ENCODE assay signal across 8 cellular contexts in the genomic region with DNA sequence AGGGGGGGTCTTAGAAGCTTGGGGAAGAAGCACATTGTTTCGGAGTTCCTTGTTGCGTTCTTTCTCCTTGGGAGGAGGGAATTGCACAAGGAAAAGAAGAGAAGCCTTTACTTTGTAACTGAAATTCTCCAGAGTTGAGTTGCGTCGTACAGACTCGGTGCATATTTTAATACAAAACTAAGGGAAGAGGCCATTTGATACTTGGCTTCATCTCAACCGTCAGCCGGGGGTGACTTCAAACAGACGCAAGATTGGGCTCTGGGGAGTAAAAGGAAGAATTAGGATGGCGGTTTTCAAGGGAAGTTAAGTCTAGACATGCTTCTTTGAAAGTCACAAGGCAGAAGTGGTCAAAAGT. TPM values are rescaled to one million over a fixed set of nuclear protein-coding genes. Genes with fewer than 3 reads are reported as not detected.
A peak's percentile ranks its signal among the peaks of the same experiment; 100 is the strongest.
DNase-seq lines count a peak whose midpoint lies in the region; ATAC-seq and TF ChIP-seq lines count a peak whose summit lies in the region.

No MANE protein-coding gene starts in this region.

- peaks cover 17% of the 10 kb centered on the region for H3K4me1 Mint-ChIP-seq in neural progenitor cell

- H3K9me3 ChIP-seq in NT2/D1 (ENCODE audit: insufficient read depth, low read length): no peaks in the 10 kb centered on the region
- H3K9me3 ChIP-seq in neural progenitor cell (ENCODE audit: low read depth): no peaks in the 10 kb centered on the region

- H3F3A ChIP-seq in neural progenitor cell (ENCODE audit: low read depth): peaks cover 23% of the 10 kb centered on the region

- H3K9ac ChIP-seq in NT2/D1 (ENCODE audit: insufficient read length, low read depth): peak overlapping the region; percentile 79
- H3K9ac ChIP-seq in neural progenitor cell: no peak overlapping the region

- POLR2A ChIA-PET in BJ (lab: Charles Lee): no interaction called here

- H3K36me3 ChIP-seq in BJ (ENCODE audit: control insufficient read depth, insufficient read depth, low read length) (no peaks in the 10 kb centered on the region), NT2/D1 (ENCODE audit: insufficient read depth, insufficient read length, low read length) (no peaks in the 10 kb centered on the region), neural progenitor cell (no peaks in the 10 kb centered on the region)

- H3K27ac ChIP-seq in neural progenitor cell: no peak overlapping the region

- H3K27ac Mint-ChIP-seq in neural progenitor cell: no peak overlapping the region

- H2AFZ ChIP-seq in neural progenitor cell (replicated peaks): peak overlapping the region; percentile 71

- no peak for ATAC-seq in HG03045 (IDR thresholded peaks at IDR 0.05; ENCODE audit: unreplicated experiment)

- no peaks in the 10 kb centered on the region for H3K9me3 Mint-ChIP-seq in neural progenitor cell

- H3K4me2 ChIP-seq in neural progenitor cell: peak overlapping the region; percentile 96

- no peaks in the 10 kb centered on the region for H3K36me3 Mint-ChIP-seq in neural progenitor cell

- H3K4me3 ChIP-seq in BJ (ENCODE audit: low read depth, low read length) (peak overlapping the region; percentile 53), NT2/D1 (ENCODE audit: insufficient read length, low read depth) (peak overlapping the region; percentile 64), epithelial cell of proximal tubule (ENCODE audit: low read depth, low read length) (peak overlapping the region; percentile 69), neural progenitor cell (peak overlapping the region; percentile 58)

- peaks cover 7% of the 10 kb centered on the region for H3K27me3 ChIP-seq in BJ (ENCODE audit: control insufficient read depth, insufficient read depth, low read length)
- peaks cover 73% of the 10 kb centered on the region for H3K27me3 ChIP-seq in NT2/D1 (ENCODE audit: insufficient read depth, insufficient read length)
- H3K27me3 ChIP-seq in neural progenitor cell: peaks cover 57% of the 10 kb centered on the region

- H3K79me2 ChIP-seq in neural progenitor cell (ENCODE audit: low read depth): no peaks in the 10 kb centered on the region

- DNase-seq in BJ (ENCODE audit: low read depth) (no peak), NT2/D1 (ENCODE audit: low read depth, low spot score) (no peak), epithelial cell of proximal tubule (ENCODE audit: low read depth) (peak; percentile 25), neural progenitor cell (ENCODE audit: low spot score) (no peak), OCI-M2 (lab: John Stamatoyannopoulos, UW; ENCODE audit: unreplicated experiment) (no peak), NCI-H2081 treated with DMSO at 0.1 percent for 48 hours (lab: John Stamatoyannopoulos, UW) (no peak), activated gamma-delta T cell treated with Interleukin-2 at 50 U/mL for 16 hours (no peak)

- H3K4me1 ChIP-seq in NT2/D1 (ENCODE audit: insufficient read depth, insufficient read length) (peaks cover 3% of the 10 kb centered on the region), neural progenitor cell (peaks cover 9% of the 10 kb centered on the region)

- CTCF ChIA-PET in BJ (lab: Yijun Ruan, JAX): interaction anchor here (1.7 kb wide), 1 partner anchor 24 kb away, joined by 5 read pairs; no protein-coding TSS in a partner anchor

- H4K20me1 ChIP-seq in neural progenitor cell (ENCODE audit: low read depth): no peaks in the 10 kb centered on the region

- no peak for TF ChIP-seq CTCF in BJ (IDR thresholded peaks at IDR 0.05; ENCODE audit: insufficient read depth, low read depth, low read length)
- no peak for TF ChIP-seq CTCF in epithelial cell of proximal tubule (conservative IDR thresholded peaks at IDR 0.05; ENCODE audit: low read depth, low read length)
- TF ChIP-seq CTCF in neural progenitor cell (IDR thresholded peaks at IDR 0.05): no peak

- H3K4me3 Mint-ChIP-seq in neural progenitor cell: peak overlapping the region; percentile 94

- peaks cover 37% of the 10 kb centered on the region for H3K27me3 Mint-ChIP-seq in neural progenitor cell (ENCODE audit: insufficient read depth, low read depth)

RNA-seq across cellular contexts. Expression of gene PRR15, which starts 1.5 kb away (rescaled TPM):
- polyA plus RNA-seq in BJ (2011; rRNA removed): 0.11 and 0.63 TPM in 2 replicates
- 0.14 TPM in 1 of 2 replicates, not detected in the other for polyA minus RNA-seq in BJ (2011; rRNA and poly(A)+ RNA removed)
- total RNA-seq in epithelial cell of proximal tubule (8.1 and 14.0 TPM in 2 replicates), neural progenitor cell (ENCODE audit: low replicate concordance) (0.77 and 1.7 TPM in 2 replicates)
